In the genomic region with DNA sequence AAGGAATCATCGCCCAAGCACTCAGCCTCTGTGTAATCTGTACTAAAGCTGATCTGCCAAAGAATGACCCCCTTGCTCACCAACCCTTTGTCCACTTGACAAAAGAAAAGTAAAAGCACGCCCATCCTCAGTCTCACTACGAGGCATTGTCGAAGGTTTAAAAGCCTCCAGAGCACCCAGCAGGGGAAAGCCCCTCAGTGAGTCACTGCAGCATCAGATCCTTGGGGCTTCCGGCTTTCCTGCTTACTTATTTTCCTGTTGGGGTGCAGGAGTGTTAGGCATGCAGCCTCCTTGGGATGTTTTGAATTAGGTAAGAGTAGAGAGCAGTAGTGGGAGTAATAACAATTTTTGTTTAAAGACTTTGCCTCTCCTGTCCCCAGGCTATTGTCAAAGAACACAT, we compare ENCODE assay signal across 12 cellular contexts.
DNase-seq lines count a peak whose midpoint lies in the region; ATAC-seq and TF ChIP-seq lines count a peak whose summit lies in the region.
"Had no signal": no experiment of that assay in that cellular context is flagged by ENCODE, and none has a peak within 500 bp of the region (broad histone marks: within the 10 kb centered on the region; RNA-seq: fewer than 3 reads in every experiment).

No MANE protein-coding gene starts in this region.

- no peaks in the 10 kb centered on the region for H3K36me3 Mint-ChIP-seq in activated CD4-positive, alpha-beta T cell treated with anti-CD3 and anti-CD28 coated beads for 36 hours (ENCODE audit: low read depth)
- H3K36me3 Mint-ChIP-seq: T-cell had no signal

- H3K4me1 ChIP-seq in PC-3 (ENCODE audit: insufficient read depth, low read length) (peaks cover 32% of the 10 kb centered on the region), uterus (no peaks in the 10 kb centered on the region)

- H3K27ac ChIP-seq in PC-3 (ENCODE audit: low read length) (peak overlapping the region; percentile 57), uterus (no peak overlapping the region)

- no peaks in the 10 kb centered on the region for H3K79me2 ChIP-seq in PC-3 (ENCODE audit: low read length)

- no peaks in the 10 kb centered on the region for H3K9me2 ChIP-seq in PC-3 (replicated peaks; ENCODE audit: low read length)

- POLR2A ChIA-PET in activated CD4-positive, alpha-beta T cell treated with anti-CD3 and anti-CD28 coated beads for 36 hours (lab: Charles Lee), result no interaction called here
- POLR2A ChIA-PET in PC-3 (lab: Charles Lee; ENCODE audit: unreplicated experiment), result no interaction called here

- intact Hi-C loops in activated CD4-positive, alpha-beta T cell treated with anti-CD3 and anti-CD28 coated beads for 36 hours (cut with DNase I, micrococcal nuclease), result no loop called here
- intact Hi-C loops in PC-3 (cut with micrococcal nuclease), result no loop called here
- intact Hi-C loops in cardiac septum (cut with DNase I), result no loop called here
- intact Hi-C loops in uterus (cut with DNase I; ENCODE audit: low total_unique reads), result no loop called here

- peak overlapping the region; percentile 65 for H3K4me2 ChIP-seq in PC-3 (ENCODE audit: low read length)

- peaks cover 21% of the 10 kb centered on the region for H3K27me3 Mint-ChIP-seq in activated CD4-positive, alpha-beta T cell treated with anti-CD3 and anti-CD28 coated beads for 36 hours

- H4K20me1 ChIP-seq in PC-3 (ENCODE audit: low read length), result no peaks in the 10 kb centered on the region

- TF ChIP-seq CTCF in PC-3 (conservative IDR thresholded peaks at IDR 0.05; ENCODE audit: low read depth, low read length) (no peak), uterus (IDR thresholded peaks at IDR 0.05) (no peak)

- no TSS peak for BruUV-seq in PC-3 (replicated peaks; lab: Mats Ljungman, UMichigan)

- no peak for ATAC-seq in activated CD4-positive, alpha-beta T cell treated with anti-CD3 and anti-CD28 coated beads for 36 hours
- peak; percentile 88 for ATAC-seq in PC-3
- ATAC-seq: activated T-cell treated with anti-CD3 and anti-CD28 coated beads, Interleukin-2, amount 50 U/mL, for 4 hours; T-cell had no signal

- CTCF ChIA-PET in activated CD4-positive, alpha-beta T cell treated with anti-CD3 and anti-CD28 coated beads for 36 hours (lab: Charles Lee), result no interaction called here
- CTCF ChIA-PET in PC-3 (lab: Charles Lee), result no interaction called here

- peak; percentile 8 for DNase-seq in activated CD4-positive, alpha-beta T cell treated with anti-CD3 and anti-CD28 coated beads for 36 hours
- no peak for DNase-seq in activated CD4-positive, alpha-beta T cell treated with anti-CD3 and anti-CD28 coated beads for 4 hours
- peak; percentile 79 for DNase-seq in PC-3
- DNase-seq in fibroblast of gingiva (ENCODE audit: low read depth), result peak; percentile 5
- DNase-seq in stromal cell of bone marrow (ENCODE audit: low read depth), result peak; percentile 21
- no peak for DNase-seq in activated CD8-positive, alpha-beta memory T cell treated with anti-CD3 and anti-CD28 coated beads, Interleukin-2, amount 50 U/mL, for 48 hours
- no peak for DNase-seq in cardiac septum (ENCODE audit: low spot score)
- DNase-seq in uterus, result no peak
- DNase-seq: activated T-cell treated with anti-CD3 and anti-CD28 coated beads, Interleukin-2, amount 50 U/mL, for 4 hours; effector CD4-positive, alpha-beta T cell; NCI-H1436 treated with DMSO at 0.1 percent for 48 hours; T-cell had no signal

- no peaks in the 10 kb centered on the region for H3F3A ChIP-seq in PC-3 (ENCODE audit: low read length, unreplicated experiment)

- H3K4me1 Mint-ChIP-seq in activated CD4-positive, alpha-beta T cell treated with anti-CD3 and anti-CD28 coated beads for 36 hours, result no peaks in the 10 kb centered on the region
- H3K4me1 Mint-ChIP-seq: T-cell had no signal

- H3K4me3 Mint-ChIP-seq in activated CD4-positive, alpha-beta T cell treated with anti-CD3 and anti-CD28 coated beads for 36 hours, result no peak overlapping the region
- H3K4me3 Mint-ChIP-seq: activated T-cell treated with anti-CD3 and anti-CD28 coated beads, Interleukin-2, amount 50 U/mL, for 4 hours; T-cell had no signal

- no peaks in the 10 kb centered on the region for H3K27me3 ChIP-seq in PC-3 (ENCODE audit: low read length)
- H3K27me3 ChIP-seq in uterus, result no peaks in the 10 kb centered on the region

- no peaks in the 10 kb centered on the region for H3K9me3 Mint-ChIP-seq in activated CD4-positive, alpha-beta T cell treated with anti-CD3 and anti-CD28 coated beads for 36 hours (ENCODE audit: low read depth)
- H3K9me3 Mint-ChIP-seq: activated T-cell treated with anti-CD3 and anti-CD28 coated beads, Interleukin-2, amount 50 U/mL, for 4 hours had no signal

- peak overlapping the region; percentile 4; the same call in 1 of the 2 replicates for H3K9ac ChIP-seq in PC-3 (ENCODE audit: low read length)

- peak overlapping the region; percentile 33; the same call in 1 of the 2 replicates for H2AFZ ChIP-seq in PC-3 (ENCODE audit: low read length)

- no peak overlapping the region for H3K27ac Mint-ChIP-seq in activated CD4-positive, alpha-beta T cell treated with anti-CD3 and anti-CD28 coated beads for 36 hours
- H3K27ac Mint-ChIP-seq: T-cell had no signal

- H3K36me3 ChIP-seq in PC-3 (ENCODE audit: low read depth, low read length), result no peaks in the 10 kb centered on the region
- H3K36me3 ChIP-seq in uterus, result no peaks in the 10 kb centered on the region

- H3K9me3 ChIP-seq in PC-3 (ENCODE audit: low read length), result no peaks in the 10 kb centered on the region
- no peaks in the 10 kb centered on the region for H3K9me3 ChIP-seq in uterus

- H3K4me3 ChIP-seq in PC-3 (ENCODE audit: low read length) (peak overlapping the region; percentile 41; the same call in 1 of the 2 replicates), uterus (no peak overlapping the region)

- TF ChIP-seq POLR2A in uterus (IDR thresholded peaks at IDR 0.05), result no peak

Comparison
In these comparisons a context has a peak if more than half of its experiments do, and no peak if none do; other contexts are left out.
1. DNase-seq: peak in activated CD4-positive, alpha-beta T cell treated with anti-CD3 and anti-CD28 coated beads for 36 hours (single experiment), PC-3 (single experiment), fibroblast of gingiva (single experiment) and stromal cell of bone marrow (single experiment); none in activated CD4-positive, alpha-beta T cell treated with anti-CD3 and anti-CD28 coated beads for 4 hours (0 of 2), activated CD8-positive, alpha-beta memory T cell treated with anti-CD3 and anti-CD28 coated beads, Interleukin-2, amount 50 U/mL, for 48 hours (single experiment), cardiac septum (single experiment) and uterus (0 of 2).